1 cellular context compared by ENCODE assay signal in genomic region chr10:5355762-5356478, GRCh38.
A peak's percentile ranks its signal among the peaks of the same experiment; 100 is the strongest.
TF ChIP-seq lines count a peak whose summit lies in the region.

No MANE protein-coding gene starts in this region.

TF ChIP-seq in K562, 482 proteins besides CTCF, POLR2A, EP300 and RAD21:
- TF ChIP-seq MEIS2 (IDR thresholded peaks at IDR 0.05; ENCODE audit: partially characterized antibody) (peak; percentile 21), TGIF2 (CRISPR knock-in tag; IDR thresholded peaks at IDR 0.05) (no peak), CREB1 (IDR thresholded peaks at IDR 0.05) (no peak), CREB1 (CRISPR knock-in tag; IDR thresholded peaks at IDR 0.05) (no peak), KLF1 (tag; IDR thresholded peaks at IDR 0.05) (no peak), ZKSCAN3 (CRISPR knock-in tag; IDR thresholded peaks at IDR 0.05) (no peak), ZNF24 (IDR thresholded peaks at IDR 0.05) (peak; percentile 97), PKNOX1 (IDR thresholded peaks at IDR 0.05) (peak; percentile 75), HDAC6 (IDR thresholded peaks at IDR 0.05; ENCODE audit: low read depth, low read length) (no peak), NUFIP1 (IDR thresholded peaks at IDR 0.05; ENCODE audit: partially characterized antibody) (no peak), ZNF57 (CRISPR knock-in tag; IDR thresholded peaks at IDR 0.05) (no peak), ZNF764 (CRISPR knock-in tag; IDR thresholded peaks at IDR 0.05; ENCODE audit: low read depth) (no peak), ETV5 (CRISPR knock-in tag; IDR thresholded peaks at IDR 0.05; ENCODE audit: low read depth) (no peak)
